1 cellular context compared by ENCODE assay signal in the genomic region with DNA sequence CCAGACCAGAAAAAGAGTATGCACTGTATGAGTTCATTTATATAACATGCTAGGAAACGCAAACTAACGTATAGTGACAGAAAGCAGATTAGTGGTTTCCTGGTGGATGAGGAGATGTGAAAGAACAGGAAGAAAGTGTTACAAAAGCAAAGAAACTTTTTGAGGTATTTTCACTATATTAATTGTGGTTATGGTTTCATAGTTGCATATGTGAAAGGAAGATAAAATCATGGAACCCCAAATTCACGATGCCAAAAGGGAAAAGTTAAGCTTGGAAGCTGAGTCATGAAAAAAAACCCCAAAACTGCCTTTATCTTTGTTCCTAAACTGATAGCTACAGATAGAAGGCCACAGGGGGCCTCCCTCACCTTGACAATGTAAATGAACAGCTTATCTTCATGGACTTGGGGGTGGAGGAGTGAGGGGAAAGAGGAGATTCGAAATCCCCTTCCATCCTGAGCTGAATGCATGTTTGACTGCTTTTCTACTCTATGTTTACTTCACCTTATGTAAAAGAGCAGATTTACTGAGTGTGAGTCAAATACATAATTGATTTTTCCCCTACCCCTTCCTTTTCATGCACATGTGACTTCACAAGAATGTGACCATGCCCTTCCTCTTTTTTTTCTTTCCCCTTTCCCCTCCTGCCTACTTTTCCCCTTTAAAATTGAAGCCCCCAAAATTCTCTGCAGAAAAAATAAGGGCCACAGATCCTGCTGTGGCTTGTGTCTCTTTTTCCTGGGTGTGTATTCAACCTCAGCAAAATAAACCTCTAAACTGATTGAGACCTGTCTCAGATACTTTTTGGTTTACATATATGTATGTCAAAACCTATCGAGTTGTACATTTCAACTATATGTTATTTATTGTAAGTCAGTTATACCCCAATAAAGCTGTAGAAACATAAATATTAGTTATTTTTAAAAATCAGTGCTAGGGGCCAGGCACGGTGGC.
TF ChIP-seq lines count a peak whose summit lies in the region.

No MANE protein-coding gene starts in this region.

TF ChIP-seq in WTC11, 78 proteins besides CTCF, POLR2A, EP300 and RAD21 (continued from another document and continues in another):
- TF ChIP-seq FOXP4 (CRISPR knock-in tag; IDR thresholded peaks at IDR 0.05), result peak; percentile 16; the same call in 1 of the 2 replicates
- TF ChIP-seq IRF2 (CRISPR knock-in tag; IDR thresholded peaks at IDR 0.05; ENCODE audit: borderline replicate concordance, low read depth), result no peak
- no peak for TF ChIP-seq GRHL2 (CRISPR knock-in tag; IDR thresholded peaks at IDR 0.05; ENCODE audit: insufficient replicate concordance, severe bottlenecking)
- peak; percentile 66 for TF ChIP-seq USF2 (CRISPR knock-in tag; IDR thresholded peaks at IDR 0.05)
- TF ChIP-seq CBFB (CRISPR knock-in tag; IDR thresholded peaks at IDR 0.05; ENCODE audit: low read depth), result no peak
- no peak for TF ChIP-seq ERG (CRISPR knock-in tag; IDR thresholded peaks at IDR 0.05)
- no peak for TF ChIP-seq EMX1 (CRISPR knock-in tag; IDR thresholded peaks at IDR 0.05)
- no peak for TF ChIP-seq ZNF281 (CRISPR knock-in tag; IDR thresholded peaks at IDR 0.05)
- TF ChIP-seq ESRRA (CRISPR knock-in tag; IDR thresholded peaks at IDR 0.05; ENCODE audit: borderline replicate concordance), result no peak
- no peak for TF ChIP-seq TP53 (CRISPR knock-in tag; IDR thresholded peaks at IDR 0.05)
- peak; percentile 68; the same call in 1 of the 2 replicates for TF ChIP-seq ETV6 (CRISPR knock-in tag; IDR thresholded peaks at IDR 0.05)
- TF ChIP-seq USF1 (CRISPR knock-in tag; IDR thresholded peaks at IDR 0.05), result peak; percentile 32; the same call in 1 of the 2 replicates
- TF ChIP-seq ZMAT4 (CRISPR knock-in tag; IDR thresholded peaks at IDR 0.05), result no peak
- TF ChIP-seq AFF4 (CRISPR knock-in tag; IDR thresholded peaks at IDR 0.05; ENCODE audit: borderline replicate concordance), result no peak
- no peak for TF ChIP-seq ZNF219 (CRISPR knock-in tag; IDR thresholded peaks at IDR 0.05; ENCODE audit: borderline replicate concordance)
- TF ChIP-seq, protein P1, sequence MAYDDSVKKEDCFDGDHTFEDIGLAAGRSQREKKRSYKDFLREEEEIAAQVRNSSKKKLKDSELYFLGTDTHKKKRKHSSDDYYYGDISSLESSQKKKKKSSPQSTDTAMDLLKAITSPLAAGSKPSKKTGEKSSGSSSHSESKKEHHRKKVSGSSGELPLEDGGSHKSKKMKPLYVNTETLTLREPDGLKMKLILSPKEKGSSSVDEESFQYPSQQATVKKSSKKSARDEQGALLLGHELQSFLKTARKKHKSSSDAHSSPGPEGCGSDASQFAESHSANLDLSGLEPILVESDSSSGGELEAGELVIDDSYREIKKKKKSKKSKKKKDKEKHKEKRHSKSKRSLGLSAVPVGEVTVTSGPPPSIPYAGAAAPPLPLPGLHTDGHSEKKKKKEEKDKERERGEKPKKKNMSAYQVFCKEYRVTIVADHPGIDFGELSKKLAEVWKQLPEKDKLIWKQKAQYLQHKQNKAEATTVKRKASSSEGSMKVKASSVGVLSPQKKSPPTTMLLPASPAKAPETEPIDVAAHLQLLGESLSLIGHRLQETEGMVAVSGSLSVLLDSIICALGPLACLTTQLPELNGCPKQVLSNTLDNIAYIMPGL (CRISPR knock-in tag; IDR thresholded peaks at IDR 0.05), result no peak
- no peak for TF ChIP-seq SMAD3 (CRISPR knock-in tag; IDR thresholded peaks at IDR 0.05; ENCODE audit: borderline replicate concordance)
- TF ChIP-seq, protein P2, sequence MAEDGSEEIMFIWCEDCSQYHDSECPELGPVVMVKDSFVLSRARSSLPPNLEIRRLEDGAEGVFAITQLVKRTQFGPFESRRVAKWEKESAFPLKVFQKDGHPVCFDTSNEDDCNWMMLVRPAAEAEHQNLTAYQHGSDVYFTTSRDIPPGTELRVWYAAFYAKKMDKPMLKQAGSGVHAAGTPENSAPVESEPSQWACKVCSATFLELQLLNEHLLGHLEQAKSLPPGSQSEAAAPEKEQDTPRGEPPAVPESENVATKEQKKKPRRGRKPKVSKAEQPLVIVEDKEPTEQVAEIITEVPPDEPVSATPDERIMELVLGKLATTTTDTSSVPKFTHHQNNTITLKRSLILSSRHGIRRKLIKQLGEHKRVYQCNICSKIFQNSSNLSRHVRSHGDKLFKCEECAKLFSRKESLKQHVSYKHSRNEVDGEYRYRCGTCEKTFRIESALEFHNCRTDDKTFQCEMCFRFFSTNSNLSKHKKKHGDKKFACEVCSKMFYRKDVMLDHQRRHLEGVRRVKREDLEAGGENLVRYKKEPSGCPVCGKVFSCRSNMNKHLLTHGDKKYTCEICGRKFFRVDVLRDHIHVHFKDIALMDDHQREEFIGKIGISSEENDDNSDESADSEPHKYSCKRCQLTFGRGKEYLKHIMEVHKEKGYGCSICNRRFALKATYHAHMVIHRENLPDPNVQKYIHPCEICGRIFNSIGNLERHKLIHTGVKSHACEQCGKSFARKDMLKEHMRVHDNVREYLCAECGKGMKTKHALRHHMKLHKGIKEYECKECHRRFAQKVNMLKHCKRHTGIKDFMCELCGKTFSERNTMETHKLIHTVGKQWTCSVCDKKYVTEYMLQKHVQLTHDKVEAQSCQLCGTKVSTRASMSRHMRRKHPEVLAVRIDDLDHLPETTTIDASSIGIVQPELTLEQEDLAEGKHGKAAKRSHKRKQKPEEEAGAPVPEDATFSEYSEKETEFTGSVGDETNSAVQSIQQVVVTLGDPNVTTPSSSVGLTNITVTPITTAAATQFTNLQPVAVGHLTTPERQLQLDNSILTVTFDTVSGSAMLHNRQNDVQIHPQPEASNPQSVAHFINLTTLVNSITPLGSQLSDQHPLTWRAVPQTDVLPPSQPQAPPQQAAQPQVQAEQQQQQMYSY (CRISPR knock-in tag; IDR thresholded peaks at IDR 0.05), result no peak
- no peak for TF ChIP-seq PRRX2 (CRISPR knock-in tag; IDR thresholded peaks at IDR 0.05)
- no peak for TF ChIP-seq NR3C1 (CRISPR knock-in tag; conservative IDR thresholded peaks at IDR 0.05; ENCODE audit: low read depth)
- no peak for TF ChIP-seq GABPB1 (CRISPR knock-in tag; IDR thresholded peaks at IDR 0.05)
- no peak for TF ChIP-seq CREM (CRISPR knock-in tag; IDR thresholded peaks at IDR 0.05)
- no peak for TF ChIP-seq CDX4 (CRISPR knock-in tag; IDR thresholded peaks at IDR 0.05; ENCODE audit: borderline replicate concordance)
- TF ChIP-seq NFE2L1 (CRISPR knock-in tag; IDR thresholded peaks at IDR 0.05), result 0 out of 2 replicates have a peak, but pooled peaks have one; percentile 32
- TF ChIP-seq SP1 (CRISPR knock-in tag; conservative IDR thresholded peaks at IDR 0.05), result no peak
- no peak for TF ChIP-seq E2F1 (CRISPR knock-in tag; IDR thresholded peaks at IDR 0.05)
- no peak for TF ChIP-seq E2F4 (CRISPR knock-in tag; IDR thresholded peaks at IDR 0.05; ENCODE audit: borderline replicate concordance, low read depth)
